Comparison of ENCODE assay signal across 11 cellular contexts in genomic region chr2:118854507-118855300, GRCh38. TPM values are rescaled to one million over a fixed set of nuclear protein-coding genes. Genes with fewer than 3 reads are reported as not detected.
DNase-seq lines count a peak whose midpoint lies in the region; ATAC-seq and TF ChIP-seq lines count a peak whose summit lies in the region.
"Had no signal": no experiment of that assay in that cellular context is flagged by ENCODE, and none has a peak within 500 bp of the region (broad histone marks: within the 10 kb centered on the region; RNA-seq: fewer than 3 reads in every experiment).

No MANE protein-coding gene starts in this region.

- H2BK120ac ChIP-seq in mesendoderm (ENCODE audit: low read depth, low read length), result no peak overlapping the region

- no peak for ATAC-seq in heart right ventricle

- H2BK5ac ChIP-seq in mesendoderm (ENCODE audit: low read length), result no peak overlapping the region

- H3K4ac ChIP-seq in mesendoderm (ENCODE audit: low read depth, low read length), result no peak overlapping the region

- no peak overlapping the region for H4K8ac ChIP-seq in mesendoderm (ENCODE audit: low read depth, low read length)

- no peak overlapping the region for H4K5ac ChIP-seq in mesendoderm (ENCODE audit: low read length)

- H3K27ac ChIP-seq in left ventricle myocardium inferior (replicated peaks) (no peak overlapping the region), heart right ventricle (no peak overlapping the region), mesendoderm (ENCODE audit: low read depth, low read length) (no peak overlapping the region)
- H3K27ac ChIP-seq: SJSA1 had no signal

- intact Hi-C loops in left ventricle myocardium inferior (cut with micrococcal nuclease) (loop anchor here (5.0 to 10.0 kb wide), 2 partner anchors 632 to 810 kb away; no protein-coding TSS in a partner anchor), heart right ventricle (cut with DNase I) (loop anchor here (1.0 to 10.0 kb wide), 10 partner anchors 300 to 822 kb away; no protein-coding TSS in a partner anchor)

- H3K18ac ChIP-seq in mesendoderm (ENCODE audit: low read length), result no peak overlapping the region

- 2 to 3% methylated on average over 31 of the region's 31 CpGs for WGBS in heart right ventricle, 2 donors
- no CpG with 5 or more reads among the region's 31 CpGs for WGBS in mesendoderm (ENCODE audit: extremely low coverage, insufficient coverage, low lambda C conversion rate)

- no peak overlapping the region for H2BK15ac ChIP-seq in mesendoderm (replicated peaks; ENCODE audit: low read depth)

- H3K9ac ChIP-seq in adipocyte (ENCODE audit: low read length) (peak overlapping the region; percentile 79), mesendoderm (ENCODE audit: low read length) (no peak overlapping the region)

- H3K27me3 ChIP-seq in left ventricle myocardium inferior (ENCODE audit: low read depth), result peaks cover 100% of the 10 kb centered on the region
- H3K27me3 ChIP-seq in heart right ventricle, result peaks cover 68 to 100% (median 98%) of the 10 kb centered on the region in 7 donors
- peaks cover 36% of the 10 kb centered on the region for H3K27me3 ChIP-seq in adipocyte (replicated peaks; ENCODE audit: control insufficient read depth, insufficient read depth, low read length)
- peaks cover 89% of the 10 kb centered on the region for H3K27me3 ChIP-seq in mesendoderm (ENCODE audit: insufficient read depth, low read length, poor library complexity)
- H3K27me3 ChIP-seq: SJSA1 had no signal

- H3K79me1 ChIP-seq in mesendoderm (ENCODE audit: low read length), result no peaks in the 10 kb centered on the region

- H3K4me2 ChIP-seq in mesendoderm (ENCODE audit: low read length), result peak overlapping the region; percentile 21

- H3K79me2 ChIP-seq in mesendoderm (ENCODE audit: control insufficient read depth, insufficient read depth, low read length), result no peaks in the 10 kb centered on the region

- no peak for TF ChIP-seq CTCF in left ventricle myocardium inferior (IDR thresholded peaks at IDR 0.05; ENCODE audit: borderline replicate concordance)
- TF ChIP-seq CTCF in heart right ventricle (IDR thresholded peaks at IDR 0.05), result no peak

- no peak overlapping the region for H3K56ac ChIP-seq in mesendoderm (ENCODE audit: low read length)

- H3K36me3 ChIP-seq in left ventricle myocardium inferior (no peaks in the 10 kb centered on the region), heart right ventricle (no peaks in the 10 kb centered on the region), adipocyte (ENCODE audit: control insufficient read depth, insufficient read depth, low read length, severe bottlenecking) (no peaks in the 10 kb centered on the region), mesendoderm (ENCODE audit: control insufficient read depth, insufficient read depth, low read length) (no peaks in the 10 kb centered on the region)
- H3K36me3 ChIP-seq: SJSA1 had no signal

- peak overlapping the region; percentile 50 for H3K4me3 ChIP-seq in left ventricle myocardium inferior
- H3K4me3 ChIP-seq in heart right ventricle, result no peak overlapping the region
- peak overlapping the region; percentile 82 for H3K4me3 ChIP-seq in adipocyte (ENCODE audit: low read length)
- H3K4me3 ChIP-seq in mesendoderm (ENCODE audit: low read length), result no peak overlapping the region

- H3K4me1 ChIP-seq in left ventricle myocardium inferior, result peaks cover 55% of the 10 kb centered on the region
- peaks cover 3 to 44% (median 26%) of the 10 kb centered on the region in 9 donors for H3K4me1 ChIP-seq in heart right ventricle
- peaks cover 17% of the 10 kb centered on the region for H3K4me1 ChIP-seq in adipocyte (ENCODE audit: control insufficient read depth, insufficient read depth, low read length)
- H3K4me1 ChIP-seq in mesendoderm (ENCODE audit: control insufficient read depth, low read depth, low read length), result peaks cover 2% of the 10 kb centered on the region
- H3K4me1 ChIP-seq: SJSA1 had no signal

- H2AK5ac ChIP-seq in mesendoderm (ENCODE audit: low read length), result no peak overlapping the region

- DNase-seq in left ventricle myocardium inferior, result no peak
- DNase-seq in heart right ventricle, result no peak
- no peak for DNase-seq in adipocyte (ENCODE audit: low read depth)
- peak; percentile 38 for DNase-seq in mesendoderm
- no peak for DNase-seq in stimulated activated CD4-positive, alpha-beta T cell treated with anti-CD3 and anti-CD28 coated beads, Interleukin-12 subunit alpha, Interleukin-12 subunit beta, amount 100 ng/mL, for 4 hours
- no peak for DNase-seq in NCI-H2171 (lab: John Stamatoyannopoulos, UW)
- DNase-seq in Kasumi-1 (lab: John Stamatoyannopoulos, UW), result no peak
- DNase-seq in GDM1 (lab: John Stamatoyannopoulos, UW), result no peak

- H3K23ac ChIP-seq in mesendoderm (ENCODE audit: low read length), result no peak overlapping the region

- H3K9me3 ChIP-seq in left ventricle myocardium inferior (replicated peaks), result no peaks in the 10 kb centered on the region
- no peaks in the 10 kb centered on the region for H3K9me3 ChIP-seq in heart right ventricle
- no peaks in the 10 kb centered on the region for H3K9me3 ChIP-seq in adipocyte (ENCODE audit: control insufficient read depth, low read length)
- H3K9me3 ChIP-seq: SJSA1 had no signal

RNA-seq across cellular contexts. Expression of gene EN1, which starts 7.3 kb away (rescaled TPM):
- not detected for total RNA-seq in left ventricle myocardium inferior
- total RNA-seq in heart right ventricle, result under 1 TPM in 1 of 10 donors, not detected in 9; 0.15 TPM
- not detected for polyA plus RNA-seq in heart right ventricle
- 0.01 TPM for polyA plus RNA-seq in mesendoderm (2013, experiment 1 of 2)
- polyA plus RNA-seq in mesendoderm (2013, experiment 2 of 2), result not detected
- total RNA-seq: activated naive CD8-positive, alpha-beta T cell treated with anti-CD3 and anti-CD28 coated beads, Interleukin-2, amount 10 ng/mL, durations not matched to agents 7 days and 5 days had no signal
- polyA plus RNA-seq: BJ had no signal

Comparison
In these comparisons a context has a peak if more than half of its experiments do, and no peak if none do; other contexts are left out.
1. H3K4me3 ChIP-seq: peak in left ventricle myocardium inferior (single experiment) and adipocyte (single experiment); none in heart right ventricle (0 of 10) and mesendoderm (single experiment).